ENCODE assay signal across 19 cellular contexts in the genomic region with DNA sequence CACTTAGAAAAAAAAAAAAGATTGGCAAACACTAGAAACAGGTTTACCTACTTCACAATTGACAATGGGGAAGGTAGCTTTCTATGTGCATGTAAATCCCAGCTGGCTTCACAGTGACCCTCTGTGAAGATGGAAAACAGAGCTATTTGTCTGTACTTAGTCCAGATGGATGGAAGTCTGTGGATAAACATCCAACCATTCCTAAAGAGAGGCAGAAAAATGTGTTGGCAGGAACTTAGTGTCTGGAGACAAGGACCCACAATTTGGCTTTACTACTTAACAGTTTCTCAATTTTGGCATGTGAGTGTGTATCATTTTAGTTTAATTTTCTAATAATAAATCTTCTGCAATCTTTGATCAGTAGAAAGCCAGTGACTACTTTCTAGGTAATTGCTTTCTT.
A peak's percentile ranks its signal among the peaks of the same experiment; 100 is the strongest.
DNase-seq lines count a peak whose midpoint lies in the region; ATAC-seq, FAIRE-seq and TF ChIP-seq lines count a peak whose summit lies in the region.
"Had no signal": no experiment of that assay in that cellular context is flagged by ENCODE, and none has a peak within 500 bp of the region (broad histone marks: within the 10 kb centered on the region; RNA-seq: fewer than 3 reads in every experiment).

No MANE protein-coding gene starts in this region.

- H3K36me3 ChIP-seq in left lung = no peaks in the 10 kb centered on the region

- intact Hi-C loops in left lung (cut with DNase I) = no loop called here

- no peak overlapping the region for H3K4me3 ChIP-seq in left lung
- H3K4me3 ChIP-seq: A549 had no signal

- ATAC-seq in left lung = peak; percentile 26
- ATAC-seq: A549 had no signal

- no peaks in the 10 kb centered on the region for H3K27me3 ChIP-seq in left lung

- FAIRE-seq in GM19239 (lab: Jason Lieb, UNC) = no peak
- FAIRE-seq: A549, GM12892, H1 had no signal

- no peaks in the 10 kb centered on the region for H3K9me3 ChIP-seq in left lung
- H3K9me3 ChIP-seq: Caco-2 had no signal

- H3K27ac ChIP-seq in VCaP (peak overlapping the region; percentile 57), left lung (no peak overlapping the region)
- H3K27ac ChIP-seq: A549, HL-60 had no signal

- DNase-seq in NCI-H748 (lab: John Stamatoyannopoulos, UW; ENCODE audit: unreplicated experiment) (peak; percentile 25), NCI-H748 treated with DMSO at 0.1 percent for 48 hours (lab: John Stamatoyannopoulos, UW) (no peak), DMS53 treated with DMSO at 0.1 percent for 48 hours (lab: John Stamatoyannopoulos, UW; ENCODE audit: unreplicated experiment) (peak; percentile 63), left lung (no peak), cerebellar nuclear complex (lab: John Stamatoyannopoulos, UW) (no peak), NCI-H1436 (lab: John Stamatoyannopoulos, UW) (no peak), GM19239 (ENCODE audit: insufficient read length, low spot score) (no peak)
- DNase-seq: Caco-2; CD8-positive, alpha-beta memory T cell; DMS79 treated with DMSO at 0.1 percent for 48 hours; EL; GDM1; HCEC 1CT; HFFc6 had no signal

- TF ChIP-seq CTCF in VCaP (conservative IDR thresholded peaks at IDR 0.05) (no peak), left lung (IDR thresholded peaks at IDR 0.05) (no peak)

- no peaks in the 10 kb centered on the region for H3K4me1 ChIP-seq in left lung
- H3K4me1 ChIP-seq: A549, Caco-2 had no signal

Comparison
In these comparisons a context has a peak if more than half of its experiments do, and no peak if none do; other contexts are left out.
1. DNase-seq: peak in NCI-H748 (single experiment) and DMS53 treated with DMSO at 0.1 percent for 48 hours (single experiment); none in NCI-H748 treated with DMSO at 0.1 percent for 48 hours (single experiment), left lung (0 of 2), cerebellar nuclear complex (0 of 2), NCI-H1436 (single experiment) and GM19239 (single experiment).